Comparison of ENCODE assay signal across 15 cellular contexts in the genomic region with DNA sequence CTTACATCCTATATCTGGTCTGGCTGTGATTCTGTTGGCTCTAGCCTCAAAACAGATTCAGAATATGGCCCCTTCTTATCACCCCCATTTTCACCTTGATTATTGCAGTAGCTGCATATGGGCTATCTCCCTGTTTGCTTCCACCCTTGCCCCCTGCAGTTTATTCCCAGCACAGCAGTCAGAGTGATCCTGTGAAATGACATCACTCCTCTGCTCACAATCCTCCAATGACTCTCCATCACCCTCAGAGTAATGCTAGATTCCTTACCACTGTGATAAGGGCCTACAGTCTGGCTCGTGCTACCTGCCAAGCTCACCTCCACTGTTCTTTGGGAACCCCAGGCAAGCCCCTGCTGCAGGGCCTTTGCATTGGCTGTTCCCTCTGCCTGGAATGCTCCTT.
DNase-seq lines count a peak whose midpoint lies in the region; ATAC-seq and TF ChIP-seq lines count a peak whose summit lies in the region.
"Had no signal": no experiment of that assay in that cellular context is flagged by ENCODE, and none has a peak within 500 bp of the region (broad histone marks: within the 10 kb centered on the region; RNA-seq: fewer than 3 reads in every experiment).

No MANE protein-coding gene starts in this region.

- H3K23ac ChIP-seq in mesendoderm (ENCODE audit: low read length), result no peak overlapping the region

- H3K4me2 ChIP-seq in mesendoderm (ENCODE audit: low read length), result no peak overlapping the region

- H3K27me3 Mint-ChIP-seq in chondrocyte (ENCODE audit: low read depth) (peaks cover 4% of the 10 kb centered on the region), type B pancreatic cell (peaks cover 29% of the 10 kb centered on the region)
- no peaks in the 10 kb centered on the region for H3K27me3 Mint-ChIP-seq in stimulated activated naive CD8-positive, alpha-beta T cell treated with anti-CD3 and anti-CD28 coated beads, Interleukin-15, amount 100 ng/mL, for 72 hours

- no peak overlapping the region for H2BK120ac ChIP-seq in mesendoderm (ENCODE audit: low read depth, low read length)

- H3K9me3 Mint-ChIP-seq in chondrocyte (ENCODE audit: low read depth) (no peaks in the 10 kb centered on the region), type B pancreatic cell (no peaks in the 10 kb centered on the region)
- no peaks in the 10 kb centered on the region for H3K9me3 Mint-ChIP-seq in stimulated activated naive CD8-positive, alpha-beta T cell treated with anti-CD3 and anti-CD28 coated beads, Interleukin-15, amount 100 ng/mL, for 72 hours
- H3K9me3 Mint-ChIP-seq: nephron had no signal

- no peak overlapping the region for H2AK5ac ChIP-seq in mesendoderm (ENCODE audit: low read length)

- DNase-seq in Daoy (ENCODE audit: low read depth) (peak; percentile 59), NB4 (ENCODE audit: low read depth) (peak; percentile 5), chondrocyte (ENCODE audit: low spot score) (no peak), mesendoderm (peak; percentile 92), T1000 (lab: John Stamatoyannopoulos, UW) (no peak), type B pancreatic cell (ENCODE audit: extremely low spot score, unreplicated experiment) (no peak)
- no peak for DNase-seq in stimulated activated naive CD8-positive, alpha-beta T cell treated with anti-CD3 and anti-CD28 coated beads, Interleukin-15, amount 100 ng/mL, for 72 hours
- DNase-seq: activated CD4-positive, alpha-beta T cell treated with anti-CD3 and anti-CD28 coated beads, Interleukin-2, amount 50 U/mL, for 48 hours; aorta; COR-L47; effector CD4-positive, alpha-beta T cell; KBM-7; NCI-H2081 treated with DMSO at 0.1 percent for 48 hours had no signal

- no peak overlapping the region for H3K27ac Mint-ChIP-seq in chondrocyte (ENCODE audit: unreplicated experiment)
- no peak overlapping the region for H3K27ac Mint-ChIP-seq in stimulated activated naive CD8-positive, alpha-beta T cell treated with anti-CD3 and anti-CD28 coated beads, Interleukin-15, amount 100 ng/mL, for 72 hours
- H3K27ac Mint-ChIP-seq in type B pancreatic cell, result no peak overlapping the region
- H3K27ac Mint-ChIP-seq: nephron had no signal

- no peak overlapping the region for H3K18ac ChIP-seq in mesendoderm (ENCODE audit: low read length)

- H4K8ac ChIP-seq in mesendoderm (ENCODE audit: low read depth, low read length), result no peak overlapping the region

- no peak overlapping the region for H3K4ac ChIP-seq in mesendoderm (ENCODE audit: low read depth, low read length)

- no peak overlapping the region for H3K56ac ChIP-seq in mesendoderm (ENCODE audit: low read length)

- no peaks in the 10 kb centered on the region for H3K79me1 ChIP-seq in mesendoderm (ENCODE audit: low read length)

- H3K27ac ChIP-seq in mesendoderm (ENCODE audit: low read depth, low read length), result no peak overlapping the region

- WGBS in mesendoderm (ENCODE audit: extremely low coverage, insufficient coverage, low lambda C conversion rate), result no CpG with 5 or more reads among the region's 1 CpG

- H2BK5ac ChIP-seq in mesendoderm (ENCODE audit: low read length), result no peak overlapping the region

- TF ChIP-seq POLR2A in NB4 (IDR thresholded peaks at IDR 0.05; ENCODE audit: extremely low read depth, insufficient read length), result no peak

- H3K27me3 ChIP-seq in mesendoderm (ENCODE audit: insufficient read depth, low read length, poor library complexity), result no peaks in the 10 kb centered on the region

- H3K4me1 Mint-ChIP-seq in chondrocyte (ENCODE audit: low read depth) (no peaks in the 10 kb centered on the region), type B pancreatic cell (ENCODE audit: unreplicated experiment) (no peaks in the 10 kb centered on the region)
- no peaks in the 10 kb centered on the region for H3K4me1 Mint-ChIP-seq in stimulated activated naive CD8-positive, alpha-beta T cell treated with anti-CD3 and anti-CD28 coated beads, Interleukin-15, amount 100 ng/mL, for 72 hours

- H3K4me1 ChIP-seq in mesendoderm (ENCODE audit: control insufficient read depth, low read depth, low read length), result peaks cover 5% of the 10 kb centered on the region

- no peak overlapping the region for H4K5ac ChIP-seq in mesendoderm (ENCODE audit: low read length)

- H3K36me3 Mint-ChIP-seq in chondrocyte (ENCODE audit: low read depth), result no peaks in the 10 kb centered on the region
- H3K36me3 Mint-ChIP-seq in type B pancreatic cell, result no peaks in the 10 kb centered on the region

- H2BK15ac ChIP-seq in mesendoderm (replicated peaks; ENCODE audit: low read depth), result no peak overlapping the region

- ATAC-seq in stimulated activated naive CD8-positive, alpha-beta T cell treated with anti-CD3 and anti-CD28 coated beads, Interleukin-15, amount 100 ng/mL, for 72 hours, result no peak
- ATAC-seq in HG02884 (IDR thresholded peaks at IDR 0.05; ENCODE audit: unreplicated experiment), result no peak

- no peak overlapping the region for H3K9ac ChIP-seq in mesendoderm (ENCODE audit: low read length)

- TF ChIP-seq CTCF in NB4 (IDR thresholded peaks at IDR 0.05; ENCODE audit: low read depth, low read length) (peak; percentile 2), chondrocyte (IDR thresholded peaks at IDR 0.05) (peak; percentile 9), type B pancreatic cell (conservative IDR thresholded peaks at IDR 0.05) (no peak)

- H3K4me3 Mint-ChIP-seq in chondrocyte (ENCODE audit: unreplicated experiment) (no peak overlapping the region), type B pancreatic cell (no peak overlapping the region)
- H3K4me3 Mint-ChIP-seq in stimulated activated naive CD8-positive, alpha-beta T cell treated with anti-CD3 and anti-CD28 coated beads, Interleukin-15, amount 100 ng/mL, for 72 hours, result no peak overlapping the region
- H3K4me3 Mint-ChIP-seq: nephron had no signal

- H3K4me3 ChIP-seq in NB4 (ENCODE audit: low read depth, low read length) (no peak overlapping the region), mesendoderm (ENCODE audit: low read length) (no peak overlapping the region)

- no peaks in the 10 kb centered on the region for H3K79me2 ChIP-seq in mesendoderm (ENCODE audit: control insufficient read depth, insufficient read depth, low read length)

- no peaks in the 10 kb centered on the region for H3K36me3 ChIP-seq in mesendoderm (ENCODE audit: control insufficient read depth, insufficient read depth, low read length)

Comparison
In these comparisons a context has a peak if more than half of its experiments do, and no peak if none do; other contexts are left out.
1. DNase-seq: peak in Daoy (single experiment), NB4 (single experiment) and mesendoderm (single experiment); none in chondrocyte (single experiment), T1000 (single experiment), stimulated activated naive CD8-positive, alpha-beta T cell treated with anti-CD3 and anti-CD28 coated beads, Interleukin-15, amount 100 ng/mL, for 72 hours (0 of 2) and type B pancreatic cell (single experiment).